9 cellular contexts compared by ENCODE assay signal in the genomic region with DNA sequence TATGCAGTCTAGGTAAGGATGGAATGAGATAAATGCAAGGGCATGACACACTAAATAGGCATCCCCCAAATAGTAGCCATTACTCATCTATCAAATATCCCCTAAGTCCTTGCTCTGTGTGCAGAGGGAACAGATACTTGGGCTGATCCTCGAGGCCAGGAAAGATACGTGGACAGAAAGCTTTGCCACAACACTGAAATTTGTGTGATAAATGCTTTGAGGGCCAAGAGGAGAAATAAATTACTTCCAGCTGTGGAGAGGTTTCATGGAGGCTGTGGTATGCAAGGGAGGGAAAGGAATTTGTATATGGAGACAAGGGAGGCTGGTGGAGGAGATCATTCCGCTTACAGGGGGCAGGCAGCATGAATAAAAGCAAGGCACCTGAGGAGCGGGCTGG. TPM values are rescaled to one million over a fixed set of nuclear protein-coding genes. Genes with fewer than 3 reads are reported as not detected.
DNase-seq lines count a peak whose midpoint lies in the region; ATAC-seq and TF ChIP-seq lines count a peak whose summit lies in the region.
"Had no signal": no experiment of that assay in that cellular context is flagged by ENCODE, and none has a peak within 500 bp of the region (broad histone marks: within the 10 kb centered on the region; RNA-seq: fewer than 3 reads in every experiment).

No MANE protein-coding gene starts in this region.

- H3K27ac ChIP-seq in right atrium auricular region = peak overlapping the region; percentile 67 to 68
- H3K27ac ChIP-seq in skeletal muscle tissue (ENCODE audit: low read depth, low read length) = peak overlapping the region; percentile 66

- no peaks in the 10 kb centered on the region for H3K27me3 ChIP-seq in right atrium auricular region
- no peaks in the 10 kb centered on the region for H3K27me3 ChIP-seq in skeletal muscle tissue (ENCODE audit: control insufficient read depth in 3 of 3, insufficient read depth in 3 of 3, low read length in 3 of 3)

- H3K9me3 ChIP-seq in right atrium auricular region (no peaks in the 10 kb centered on the region), skeletal muscle tissue (ENCODE audit: control insufficient read depth in 3 of 3, low read length in 3 of 3) (no peaks in the 10 kb centered on the region)

- in situ Hi-C loops in astrocyte of the spinal cord (cut with HindIII; ENCODE audit: low sequenced_read_pairs) = no loop called here

- DNase-seq in H4 (ENCODE audit: low spot score) = peak; percentile 52
- DNase-seq in astrocyte of the spinal cord (ENCODE audit: low read depth, low spot score) = peak; percentile 92
- no peak for DNase-seq in right atrium auricular region (ENCODE audit: low spot score)
- DNase-seq in NCI-H2227 treated with DMSO at 0.1 percent for 48 hours (lab: John Stamatoyannopoulos, UW) = no peak
- DNase-seq in central memory CD4-positive, alpha-beta T cell = no peak
- DNase-seq: NCI-H510A had no signal

- TF ChIP-seq CTCF in astrocyte of the spinal cord (IDR thresholded peaks at IDR 0.05; ENCODE audit: low read depth, low read length) (no peak), right atrium auricular region (IDR thresholded peaks at IDR 0.05) (no peak)

- ATAC-seq in GM18868 (IDR thresholded peaks at IDR 0.05; ENCODE audit: unreplicated experiment) (no peak), GM21619 (IDR thresholded peaks at IDR 0.05; ENCODE audit: unreplicated experiment) (no peak)

- H3K4me1 ChIP-seq in right atrium auricular region = peaks cover 0 to 30% of the 10 kb centered on the region in 2 donors
- H3K4me1 ChIP-seq in skeletal muscle tissue (ENCODE audit: control insufficient read depth in 3 of 3, insufficient read depth in 3 of 3, low read length in 3 of 3) = peaks cover 19 to 28% (median 26%) of the 10 kb centered on the region in 3 donors

- peak overlapping the region in 2 of 3 donors; percentile 27 to 63 for H3K9ac ChIP-seq in skeletal muscle tissue (ENCODE audit: low read depth in 1 of 3, low read length in 3 of 3)

- H3K4me3 ChIP-seq in astrocyte of the spinal cord (ENCODE audit: low read depth, low read length) (no peak overlapping the region), right atrium auricular region (peak overlapping the region in 1 of 2 donors; percentile 20), skeletal muscle tissue (ENCODE audit: low read length in 3 of 3) (peak overlapping the region in 2 of 3 donors; percentile 5 to 41)

- no peaks in the 10 kb centered on the region for H3K36me3 ChIP-seq in right atrium auricular region
- peaks cover 0 to 14% (median 7%) of the 10 kb centered on the region in 3 donors for H3K36me3 ChIP-seq in skeletal muscle tissue (ENCODE audit: control insufficient read depth in 3 of 3, insufficient read depth in 3 of 3, low read length in 3 of 3)

RNA-seq across cellular contexts. Expression of gene ATOX1, which starts 18.5 kb away (rescaled TPM):
- 85.3 and 121 TPM in 2 replicates for total RNA-seq in H4 (2014; rRNA removed; shearing (Covaris generic))
- total RNA-seq in right atrium auricular region = 10 to 100 TPM; 64.6 to 84.5 TPM
- total RNA-seq in skeletal muscle tissue = 20.4 TPM

RNA-seq across cellular contexts. Expression of gene G3BP1, which starts 31.8 kb away (rescaled TPM):
- total RNA-seq in H4 (2014; rRNA removed; shearing (Covaris generic)) = 113 and 129 TPM in 2 replicates
- total RNA-seq in right atrium auricular region (10 to 100 TPM; 57.1 to 60.9 TPM), skeletal muscle tissue (109 TPM)

RNA-seq across cellular contexts. Expression of gene SPARC, which starts 53.2 kb away (rescaled TPM):
- total RNA-seq in H4 (2014; rRNA removed; shearing (Covaris generic)) = 319 and 472 TPM in 2 replicates
- total RNA-seq in right atrium auricular region (100 to 1,000 TPM; 292 to 567 TPM), skeletal muscle tissue (1,314 TPM)

Comparison
In these comparisons a context has a peak if more than half of its experiments do, and no peak if none do; other contexts are left out.
1. DNase-seq: peak in H4 (single experiment) and astrocyte of the spinal cord (single experiment); none in right atrium auricular region (single experiment), NCI-H2227 treated with DMSO at 0.1 percent for 48 hours (single experiment) and central memory CD4-positive, alpha-beta T cell (single experiment).